In the genomic region with DNA sequence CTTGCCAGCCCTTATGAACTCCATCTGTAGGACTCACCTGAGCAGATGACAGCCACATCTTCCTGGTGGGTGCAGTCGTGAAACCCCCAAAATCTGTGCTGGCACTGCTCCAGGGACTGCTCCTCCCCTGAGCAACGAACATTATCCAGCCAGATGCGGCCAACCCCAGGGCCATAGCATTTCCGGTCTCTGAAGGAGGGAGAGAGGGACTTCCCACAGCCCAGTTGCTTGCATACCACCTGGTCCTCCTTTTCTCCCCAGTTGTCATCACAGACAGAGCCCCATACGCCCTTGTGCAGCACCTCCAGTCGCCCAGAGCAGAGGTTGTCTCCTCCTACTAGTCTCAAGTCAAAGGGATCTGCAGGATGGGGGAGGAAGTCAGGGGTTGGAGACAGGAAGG, we compare ENCODE assay signal across 17 cellular contexts. TPM values are rescaled to one million over a fixed set of nuclear protein-coding genes. Genes with fewer than 3 reads are reported as not detected.
"Had no signal": no experiment of that assay in that cellular context is flagged by ENCODE, and none has a peak within 500 bp of the region (broad histone marks: within the 10 kb centered on the region; RNA-seq: fewer than 3 reads in every experiment).

No MANE protein-coding gene starts in this region.

- ATAC-seq: naive thymus-derived CD4-positive, alpha-beta T cell had no signal

- H3K36me3 Mint-ChIP-seq: activated naive CD8-positive, alpha-beta T cell; naive thymus-derived CD4-positive, alpha-beta T cell had no signal

- H3K9me3 Mint-ChIP-seq: dendritic cell treated with granulocyte-macrophage colony-stimulating factor and Interleukin-4, amounts not matched to agents 40 ng/mL and 50 ng/mL, for 4 days had no signal

- H3K4me3 Mint-ChIP-seq: activated naive CD8-positive, alpha-beta T cell; dendritic cell treated with granulocyte-macrophage colony-stimulating factor and Interleukin-4, amounts not matched to agents 40 ng/mL and 50 ng/mL, for 4 days; naive thymus-derived CD4-positive, alpha-beta T cell had no signal

- H3K4me1 Mint-ChIP-seq: naive thymus-derived CD4-positive, alpha-beta T cell had no signal

- DNase-seq: activated CD4-positive, alpha-beta T cell treated with anti-CD3 and anti-CD28 coated beads, Interleukin-2, amount 50 U/mL, for 1 hour; activated effector memory CD4-positive, alpha-beta T cell treated with Interleukin-2 at 50 U/mL for 16 hours; brain microvascular endothelial cell; cerebellar nuclear complex; hippocampal formation; kidney glomerular epithelial cell; naive thymus-derived CD4-positive, alpha-beta T cell; posterior cingulate gyrus; stimulated activated CD4-positive, alpha-beta T cell treated with anti-CD3 and anti-CD28 coated beads, Interleukin-15, amount 100 ng/mL, for 24 hours; stimulated activated CD4-positive, alpha-beta T cell treated with anti-CD3 and anti-CD28 coated beads, Interleukin-4, amount 100 ng/mL, for 24 hours; thyroid gland had no signal

- H3K27ac Mint-ChIP-seq: activated naive CD8-positive, alpha-beta T cell; dendritic cell treated with granulocyte-macrophage colony-stimulating factor and Interleukin-4, amounts not matched to agents 40 ng/mL and 50 ng/mL, for 4 days; naive thymus-derived CD4-positive, alpha-beta T cell had no signal

RNA-seq across cellular contexts. Expression of gene CD5L, which starts 8.5 kb away (rescaled TPM):
- total RNA-seq: activated CD8-positive, alpha-beta memory T cell treated with anti-CD3 and anti-CD28 coated beads for 36 hours; epithelial cell of proximal tubule; naive thymus-derived CD4-positive, alpha-beta T cell; skeletal muscle tissue; thyroid gland had no signal

RNA-seq across cellular contexts. Expression of gene FCRL1, which starts 13.2 kb away (rescaled TPM):
- total RNA-seq: activated CD8-positive, alpha-beta memory T cell treated with anti-CD3 and anti-CD28 coated beads for 36 hours; epithelial cell of proximal tubule; lower leg skin; thyroid gland had no signal

RNA-seq across cellular contexts. Expression of gene FCRL2, which starts 56.2 kb away (rescaled TPM):
- total RNA-seq: activated CD8-positive, alpha-beta memory T cell treated with anti-CD3 and anti-CD28 coated beads for 36 hours; epithelial cell of proximal tubule; lower leg skin; skeletal muscle tissue; thyroid gland had no signal
